ENCODE assay signal across 1 cellular context in the genomic region with DNA sequence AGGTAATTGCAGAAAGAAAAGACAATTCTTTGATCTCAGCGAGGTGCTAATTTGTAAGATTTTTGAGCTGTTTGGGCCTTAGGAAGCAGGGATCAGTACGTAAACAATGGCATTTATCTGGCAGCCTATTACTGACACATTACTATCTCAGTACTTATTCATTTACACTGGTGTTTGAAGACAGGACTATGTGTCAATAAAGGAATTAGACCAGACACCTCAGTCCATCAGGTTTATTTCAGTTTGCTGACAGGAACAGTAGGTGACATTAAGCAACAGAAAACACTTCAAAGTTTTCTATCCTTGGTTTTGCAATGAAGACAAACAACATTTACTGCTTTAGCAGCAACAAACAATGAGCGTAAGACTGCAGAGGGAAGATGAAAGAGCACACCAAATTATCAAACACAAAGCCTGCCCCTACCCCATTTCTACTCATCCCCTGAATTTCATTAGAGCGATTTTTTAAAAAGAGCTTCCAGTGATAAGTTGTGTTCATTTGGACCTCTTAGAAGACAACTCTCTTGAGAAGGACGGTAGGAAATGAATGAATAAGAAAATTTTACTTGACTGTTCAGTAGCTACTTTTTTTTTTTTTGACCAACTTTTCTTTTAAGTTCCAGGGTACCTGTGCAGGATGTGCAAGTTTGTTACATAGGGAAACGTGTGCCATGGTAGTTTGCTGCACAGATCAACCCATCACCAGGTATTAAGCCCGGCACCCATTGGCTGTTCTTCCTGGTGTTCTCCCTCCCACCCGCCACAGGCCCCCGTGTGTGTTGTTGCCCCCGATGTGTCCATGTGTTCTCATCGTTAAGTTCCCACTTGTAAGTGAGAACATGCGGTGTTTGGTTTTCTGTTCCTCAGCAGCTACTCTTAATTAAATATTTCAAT.
TF ChIP-seq lines count a peak whose summit lies in the region.

No MANE protein-coding gene starts in this region.

TF ChIP-seq in HepG2, 621 proteins besides CTCF, POLR2A, EP300 and RAD21 (continued from another document):
- TF ChIP-seq, protein P1, sequence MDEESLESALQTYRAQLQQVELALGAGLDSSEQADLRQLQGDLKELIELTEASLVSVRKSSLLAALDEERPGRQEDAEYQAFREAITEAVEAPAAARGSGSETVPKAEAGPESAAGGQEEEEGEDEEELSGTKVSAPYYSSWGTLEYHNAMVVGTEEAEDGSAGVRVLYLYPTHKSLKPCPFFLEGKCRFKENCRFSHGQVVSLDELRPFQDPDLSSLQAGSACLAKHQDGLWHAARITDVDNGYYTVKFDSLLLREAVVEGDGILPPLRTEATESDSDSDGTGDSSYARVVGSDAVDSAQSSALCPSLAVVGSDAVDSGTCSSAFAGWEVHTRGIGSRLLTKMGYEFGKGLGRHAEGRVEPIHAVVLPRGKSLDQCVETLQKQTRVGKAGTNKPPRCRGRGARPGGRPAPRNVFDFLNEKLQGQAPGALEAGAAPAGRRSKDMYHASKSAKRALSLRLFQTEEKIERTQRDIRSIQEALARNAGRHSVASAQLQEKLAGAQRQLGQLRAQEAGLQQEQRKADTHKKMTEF (CRISPR knock-in tag; IDR thresholded peaks at IDR 0.05) = peak; percentile 75; the same call in 1 of the 2 replicates
- TF ChIP-seq, protein P2, sequence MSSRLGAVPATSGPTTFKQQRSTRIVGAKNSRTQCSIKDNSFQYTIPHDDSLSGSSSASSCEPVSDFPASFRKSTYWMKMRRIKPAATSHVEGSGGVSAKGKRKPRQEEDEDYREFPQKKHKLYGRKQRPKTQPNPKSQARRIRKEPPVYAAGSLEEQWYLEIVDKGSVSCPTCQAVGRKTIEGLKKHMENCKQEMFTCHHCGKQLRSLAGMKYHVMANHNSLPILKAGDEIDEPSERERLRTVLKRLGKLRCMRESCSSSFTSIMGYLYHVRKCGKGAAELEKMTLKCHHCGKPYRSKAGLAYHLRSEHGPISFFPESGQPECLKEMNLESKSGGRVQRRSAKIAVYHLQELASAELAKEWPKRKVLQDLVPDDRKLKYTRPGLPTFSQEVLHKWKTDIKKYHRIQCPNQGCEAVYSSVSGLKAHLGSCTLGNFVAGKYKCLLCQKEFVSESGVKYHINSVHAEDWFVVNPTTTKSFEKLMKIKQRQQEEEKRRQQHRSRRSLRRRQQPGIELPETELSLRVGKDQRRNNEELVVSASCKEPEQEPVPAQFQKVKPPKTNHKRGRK (CRISPR knock-in tag; IDR thresholded peaks at IDR 0.05) = no peak
- peak; percentile 77 for TF ChIP-seq HHEX (CRISPR knock-in tag; IDR thresholded peaks at IDR 0.05)
- peak; percentile 79 for TF ChIP-seq SIX1 (CRISPR knock-in tag; IDR thresholded peaks at IDR 0.05; ENCODE audit: borderline replicate concordance)
- TF ChIP-seq GLI4 (CRISPR knock-in tag; IDR thresholded peaks at IDR 0.05; ENCODE audit: borderline replicate concordance) = no peak
- no peak for TF ChIP-seq NFYB (CRISPR knock-in tag; IDR thresholded peaks at IDR 0.05)
- TF ChIP-seq, protein P3, sequence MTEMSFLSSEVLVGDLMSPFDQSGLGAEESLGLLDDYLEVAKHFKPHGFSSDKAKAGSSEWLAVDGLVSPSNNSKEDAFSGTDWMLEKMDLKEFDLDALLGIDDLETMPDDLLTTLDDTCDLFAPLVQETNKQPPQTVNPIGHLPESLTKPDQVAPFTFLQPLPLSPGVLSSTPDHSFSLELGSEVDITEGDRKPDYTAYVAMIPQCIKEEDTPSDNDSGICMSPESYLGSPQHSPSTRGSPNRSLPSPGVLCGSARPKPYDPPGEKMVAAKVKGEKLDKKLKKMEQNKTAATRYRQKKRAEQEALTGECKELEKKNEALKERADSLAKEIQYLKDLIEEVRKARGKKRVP (CRISPR knock-in tag; IDR thresholded peaks at IDR 0.05) = peak in 1 of 2 experiments; percentile 31; a peak in 1 of 4 replicates
- TF ChIP-seq, protein P4, sequence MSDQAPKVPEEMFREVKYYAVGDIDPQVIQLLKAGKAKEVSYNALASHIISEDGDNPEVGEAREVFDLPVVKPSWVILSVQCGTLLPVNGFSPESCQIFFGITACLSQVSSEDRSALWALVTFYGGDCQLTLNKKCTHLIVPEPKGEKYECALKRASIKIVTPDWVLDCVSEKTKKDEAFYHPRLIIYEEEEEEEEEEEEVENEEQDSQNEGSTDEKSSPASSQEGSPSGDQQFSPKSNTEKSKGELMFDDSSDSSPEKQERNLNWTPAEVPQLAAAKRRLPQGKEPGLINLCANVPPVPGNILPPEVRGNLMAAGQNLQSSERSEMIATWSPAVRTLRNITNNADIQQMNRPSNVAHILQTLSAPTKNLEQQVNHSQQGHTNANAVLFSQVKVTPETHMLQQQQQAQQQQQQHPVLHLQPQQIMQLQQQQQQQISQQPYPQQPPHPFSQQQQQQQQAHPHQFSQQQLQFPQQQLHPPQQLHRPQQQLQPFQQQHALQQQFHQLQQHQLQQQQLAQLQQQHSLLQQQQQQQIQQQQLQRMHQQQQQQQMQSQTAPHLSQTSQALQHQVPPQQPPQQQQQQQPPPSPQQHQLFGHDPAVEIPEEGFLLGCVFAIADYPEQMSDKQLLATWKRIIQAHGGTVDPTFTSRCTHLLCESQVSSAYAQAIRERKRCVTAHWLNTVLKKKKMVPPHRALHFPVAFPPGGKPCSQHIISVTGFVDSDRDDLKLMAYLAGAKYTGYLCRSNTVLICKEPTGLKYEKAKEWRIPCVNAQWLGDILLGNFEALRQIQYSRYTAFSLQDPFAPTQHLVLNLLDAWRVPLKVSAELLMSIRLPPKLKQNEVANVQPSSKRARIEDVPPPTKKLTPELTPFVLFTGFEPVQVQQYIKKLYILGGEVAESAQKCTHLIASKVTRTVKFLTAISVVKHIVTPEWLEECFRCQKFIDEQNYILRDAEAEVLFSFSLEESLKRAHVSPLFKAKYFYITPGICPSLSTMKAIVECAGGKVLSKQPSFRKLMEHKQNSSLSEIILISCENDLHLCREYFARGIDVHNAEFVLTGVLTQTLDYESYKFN (CRISPR knock-in tag; conservative IDR thresholded peaks at IDR 0.05) = peak; percentile 81
- TF ChIP-seq, protein P5, sequence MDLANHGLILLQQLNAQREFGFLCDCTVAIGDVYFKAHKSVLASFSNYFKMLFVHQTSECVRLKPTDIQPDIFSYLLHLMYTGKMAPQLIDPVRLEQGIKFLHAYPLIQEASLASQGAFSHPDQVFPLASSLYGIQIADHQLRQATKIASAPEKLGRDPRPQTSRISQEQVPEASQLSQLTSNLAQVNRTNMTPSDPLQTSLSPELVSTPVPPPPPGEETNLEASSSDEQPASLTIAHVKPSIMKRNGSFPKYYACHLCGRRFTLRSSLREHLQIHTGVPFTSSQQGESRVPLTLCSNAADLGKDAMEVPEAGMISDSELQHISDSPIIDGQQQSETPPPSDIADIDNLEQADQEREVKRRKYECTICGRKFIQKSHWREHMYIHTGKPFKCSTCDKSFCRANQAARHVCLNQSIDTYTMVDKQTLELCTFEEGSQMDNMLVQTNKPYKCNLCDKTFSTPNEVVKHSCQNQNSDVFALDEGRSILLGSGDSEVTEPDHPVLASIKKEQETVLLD (CRISPR knock-in tag; IDR thresholded peaks at IDR 0.05; ENCODE audit: low read depth) = no peak
- TF ChIP-seq KDM1A (CRISPR knock-in tag; IDR thresholded peaks at IDR 0.05) = peak; percentile 25; the same call in 1 of the 2 replicates
- TF ChIP-seq CREM (IDR thresholded peaks at IDR 0.05) = peak; percentile 98
- TF ChIP-seq CREM (CRISPR knock-in tag; IDR thresholded peaks at IDR 0.05) = no peak
- TF ChIP-seq HNF4A (CRISPR knock-in tag; IDR thresholded peaks at IDR 0.05) = peak; percentile 49; the same call in 1 of the 2 replicates
- TF ChIP-seq, protein P6, sequence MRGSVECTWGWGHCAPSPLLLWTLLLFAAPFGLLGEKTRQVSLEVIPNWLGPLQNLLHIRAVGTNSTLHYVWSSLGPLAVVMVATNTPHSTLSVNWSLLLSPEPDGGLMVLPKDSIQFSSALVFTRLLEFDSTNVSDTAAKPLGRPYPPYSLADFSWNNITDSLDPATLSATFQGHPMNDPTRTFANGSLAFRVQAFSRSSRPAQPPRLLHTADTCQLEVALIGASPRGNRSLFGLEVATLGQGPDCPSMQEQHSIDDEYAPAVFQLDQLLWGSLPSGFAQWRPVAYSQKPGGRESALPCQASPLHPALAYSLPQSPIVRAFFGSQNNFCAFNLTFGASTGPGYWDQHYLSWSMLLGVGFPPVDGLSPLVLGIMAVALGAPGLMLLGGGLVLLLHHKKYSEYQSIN (CRISPR knock-in tag; IDR thresholded peaks at IDR 0.05; ENCODE audit: borderline replicate concordance) = no peak
- TF ChIP-seq KAT2B (IDR thresholded peaks at IDR 0.05; ENCODE audit: borderline replicate concordance, low read depth, low read length) = no peak
- TF ChIP-seq ZNF205 (CRISPR knock-in tag; IDR thresholded peaks at IDR 0.05) = 0 out of 2 replicates have a peak, but pooled peaks have one; percentile 17
- TF ChIP-seq CENPX (CRISPR knock-in tag; IDR thresholded peaks at IDR 0.05) = no peak
- TF ChIP-seq, protein P7, sequence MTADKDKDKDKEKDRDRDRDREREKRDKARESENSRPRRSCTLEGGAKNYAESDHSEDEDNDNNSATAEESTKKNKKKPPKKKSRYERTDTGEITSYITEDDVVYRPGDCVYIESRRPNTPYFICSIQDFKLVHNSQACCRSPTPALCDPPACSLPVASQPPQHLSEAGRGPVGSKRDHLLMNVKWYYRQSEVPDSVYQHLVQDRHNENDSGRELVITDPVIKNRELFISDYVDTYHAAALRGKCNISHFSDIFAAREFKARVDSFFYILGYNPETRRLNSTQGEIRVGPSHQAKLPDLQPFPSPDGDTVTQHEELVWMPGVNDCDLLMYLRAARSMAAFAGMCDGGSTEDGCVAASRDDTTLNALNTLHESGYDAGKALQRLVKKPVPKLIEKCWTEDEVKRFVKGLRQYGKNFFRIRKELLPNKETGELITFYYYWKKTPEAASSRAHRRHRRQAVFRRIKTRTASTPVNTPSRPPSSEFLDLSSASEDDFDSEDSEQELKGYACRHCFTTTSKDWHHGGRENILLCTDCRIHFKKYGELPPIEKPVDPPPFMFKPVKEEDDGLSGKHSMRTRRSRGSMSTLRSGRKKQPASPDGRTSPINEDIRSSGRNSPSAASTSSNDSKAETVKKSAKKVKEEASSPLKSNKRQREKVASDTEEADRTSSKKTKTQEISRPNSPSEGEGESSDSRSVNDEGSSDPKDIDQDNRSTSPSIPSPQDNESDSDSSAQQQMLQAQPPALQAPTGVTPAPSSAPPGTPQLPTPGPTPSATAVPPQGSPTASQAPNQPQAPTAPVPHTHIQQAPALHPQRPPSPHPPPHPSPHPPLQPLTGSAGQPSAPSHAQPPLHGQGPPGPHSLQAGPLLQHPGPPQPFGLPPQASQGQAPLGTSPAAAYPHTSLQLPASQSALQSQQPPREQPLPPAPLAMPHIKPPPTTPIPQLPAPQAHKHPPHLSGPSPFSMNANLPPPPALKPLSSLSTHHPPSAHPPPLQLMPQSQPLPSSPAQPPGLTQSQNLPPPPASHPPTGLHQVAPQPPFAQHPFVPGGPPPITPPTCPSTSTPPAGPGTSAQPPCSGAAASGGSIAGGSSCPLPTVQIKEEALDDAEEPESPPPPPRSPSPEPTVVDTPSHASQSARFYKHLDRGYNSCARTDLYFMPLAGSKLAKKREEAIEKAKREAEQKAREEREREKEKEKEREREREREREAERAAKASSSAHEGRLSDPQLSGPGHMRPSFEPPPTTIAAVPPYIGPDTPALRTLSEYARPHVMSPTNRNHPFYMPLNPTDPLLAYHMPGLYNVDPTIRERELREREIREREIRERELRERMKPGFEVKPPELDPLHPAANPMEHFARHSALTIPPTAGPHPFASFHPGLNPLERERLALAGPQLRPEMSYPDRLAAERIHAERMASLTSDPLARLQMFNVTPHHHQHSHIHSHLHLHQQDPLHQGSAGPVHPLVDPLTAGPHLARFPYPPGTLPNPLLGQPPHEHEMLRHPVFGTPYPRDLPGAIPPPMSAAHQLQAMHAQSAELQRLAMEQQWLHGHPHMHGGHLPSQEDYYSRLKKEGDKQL (CRISPR knock-in tag; IDR thresholded peaks at IDR 0.05; ENCODE audit: low read depth) = peak; percentile 88
